ENCODE assay signal across 30 cellular contexts in genomic region chr18:35754464-35754863, GRCh38.
"Had no signal": no experiment of that assay in that cellular context is flagged by ENCODE, and none has a peak within 500 bp of the region (broad histone marks: within the 10 kb centered on the region; RNA-seq: fewer than 3 reads in every experiment).

No MANE protein-coding gene starts in this region.

- ATAC-seq: activated CD4-positive, CD25-positive, alpha-beta regulatory T cell treated with anti-CD3 and anti-CD28 coated beads, Interleukin-2, amount 50 U/mL, for 24 hours; activated CD8-positive, alpha-beta T cell treated with anti-CD3 and anti-CD28 coated beads for 36 hours; activated naive CD8-positive, alpha-beta T cell treated with anti-CD3 and anti-CD28 coated beads, Interleukin-2, amount 50 U/mL, for 24 hours; activated T-cell treated with anti-CD3 and anti-CD28 coated beads, Interleukin-2, amount 50 U/mL, for 4 hours; T-helper 17 cell had no signal

- H3K27me3 ChIP-seq: ascending aorta, breast epithelium, cardiac muscle cell, colonic mucosa had no signal

- H3K27ac Mint-ChIP-seq: activated B cell treated with CpG ODN at 0.5 μM for 24 hours; activated CD8-positive, alpha-beta T cell treated with anti-CD3 and anti-CD28 coated beads for 36 hours; activated naive CD4-positive, alpha-beta T cell treated with anti-CD3 and anti-CD28 coated beads for 36 hours; activated naive CD4-positive, alpha-beta T cell treated with anti-CD3 and anti-CD28 coated beads, Interleukin-2, amount 50 U/mL, for 24 hours; activated naive CD8-positive, alpha-beta T cell treated with anti-CD3 and anti-CD28 coated beads for 36 hours; activated naive CD8-positive, alpha-beta T cell treated with anti-CD3 and anti-CD28 coated beads, Interleukin-2, amount 50 U/mL, for 24 hours; activated T-helper 2 cell treated with anti-CD3 and anti-CD28 coated beads, Interferon-gamma antibody, Interleukin-2, Interleukin-4, amounts not matched to agents 10 μg/mL and 5 μg/mL and 100 μg/mL, durations not matched to agents 14 hours and 24 hours and 36 hours; brain; T-helper 17 cell; T-helper 2 cell treated with Interferon-gamma antibody and Interleukin-4, amounts not matched to agents 5 μg/mL and 100 μg/mL, for 36 hours had no signal

- H3K4me3 Mint-ChIP-seq: activated B cell treated with CpG ODN at 0.5 μM for 24 hours; activated CD8-positive, alpha-beta T cell treated with anti-CD3 and anti-CD28 coated beads for 36 hours; activated naive CD4-positive, alpha-beta T cell treated with anti-CD3 and anti-CD28 coated beads for 36 hours; activated naive CD4-positive, alpha-beta T cell treated with anti-CD3 and anti-CD28 coated beads, Interleukin-2, amount 50 U/mL, for 24 hours; activated naive CD8-positive, alpha-beta T cell treated with anti-CD3 and anti-CD28 coated beads for 36 hours; activated naive CD8-positive, alpha-beta T cell treated with anti-CD3 and anti-CD28 coated beads, Interleukin-2, amount 50 U/mL, for 24 hours; activated T-cell treated with anti-CD3 and anti-CD28 coated beads, Interleukin-2, amount 50 U/mL, for 4 hours; brain; T-helper 17 cell; T-helper 2 cell treated with Interferon-gamma antibody and Interleukin-4, amounts not matched to agents 5 μg/mL and 100 μg/mL, for 36 hours had no signal

- H3K27ac ChIP-seq: adrenal gland, ascending aorta, breast epithelium, cardiac muscle cell, colonic mucosa, WERI-Rb-1 had no signal

- H3K36me3 Mint-ChIP-seq: activated naive CD8-positive, alpha-beta T cell treated with anti-CD3 and anti-CD28 coated beads for 36 hours; brain had no signal

- H3K9me3 Mint-ChIP-seq: activated naive CD4-positive, alpha-beta T cell treated with anti-CD3 and anti-CD28 coated beads for 36 hours; activated naive CD4-positive, alpha-beta T cell treated with anti-CD3 and anti-CD28 coated beads, Interleukin-2, amount 50 U/mL, for 24 hours; activated naive CD8-positive, alpha-beta T cell treated with anti-CD3 and anti-CD28 coated beads for 36 hours; activated naive CD8-positive, alpha-beta T cell treated with anti-CD3 and anti-CD28 coated beads, Interleukin-2, amount 50 U/mL, for 24 hours; activated T-cell treated with anti-CD3 and anti-CD28 coated beads, Interleukin-2, amount 50 U/mL, for 4 hours; activated T-helper 2 cell treated with anti-CD3 and anti-CD28 coated beads, Interferon-gamma antibody, Interleukin-2, Interleukin-4, amounts not matched to agents 10 μg/mL and 5 μg/mL and 100 μg/mL, durations not matched to agents 14 hours and 24 hours and 36 hours; T-helper 2 cell treated with Interferon-gamma antibody and Interleukin-4, amounts not matched to agents 5 μg/mL and 100 μg/mL, for 36 hours had no signal

- DNase-seq: activated B cell treated with CpG ODN at 0.5 μM for 24 hours; activated CD4-positive, alpha-beta T cell treated with anti-CD3 and anti-CD28 coated beads for 48 hours; activated CD4-positive, alpha-beta T cell treated with anti-CD3 and anti-CD28 coated beads, Interleukin-2, amount 50 U/mL, for 1 hour; activated CD4-positive, alpha-beta T cell treated with anti-CD3 and anti-CD28 coated beads, Interleukin-2, amount 50 U/mL, for 48 hours; activated CD8-positive, alpha-beta memory T cell treated with anti-CD3 and anti-CD28 coated beads for 24 hours; activated CD8-positive, alpha-beta T cell treated with anti-CD3 and anti-CD28 coated beads for 36 hours; activated effector memory CD4-positive, alpha-beta T cell treated with anti-CD3 and anti-CD28 coated beads, Interleukin-2, amount 50 U/mL, for 16 hours; activated naive CD4-positive, alpha-beta T cell treated with anti-CD3 and anti-CD28 coated beads for 36 hours; activated naive CD8-positive, alpha-beta T cell treated with anti-CD3 and anti-CD28 coated beads for 36 hours; activated naive CD8-positive, alpha-beta T cell treated with anti-CD3 and anti-CD28 coated beads, Interleukin-2, amount 50 U/mL, for 24 hours; activated T-cell treated with anti-CD3 and anti-CD28 coated beads, Interleukin-2, amount 50 U/mL, for 4 hours; adrenal gland; amygdala; central memory CD4-positive, alpha-beta T cell; cerebellar nuclear complex; colonic mucosa; effector CD8-positive, alpha-beta T cell; foreskin fibroblast; T-helper 1 cell; T-helper 17 cell; T1000; WERI-Rb-1 had no signal

- H3K4me3 ChIP-seq: adrenal gland, ascending aorta, breast epithelium, cardiac muscle cell, colonic mucosa had no signal

- H3K4me1 Mint-ChIP-seq: activated naive CD4-positive, alpha-beta T cell treated with anti-CD3 and anti-CD28 coated beads, Interleukin-2, amount 50 U/mL, for 24 hours; activated naive CD8-positive, alpha-beta T cell treated with anti-CD3 and anti-CD28 coated beads for 36 hours; activated naive CD8-positive, alpha-beta T cell treated with anti-CD3 and anti-CD28 coated beads, Interleukin-2, amount 50 U/mL, for 24 hours; brain; T-helper 17 cell had no signal

- H3K9me3 ChIP-seq: adrenal gland, ascending aorta, breast epithelium, colonic mucosa had no signal

- H3K36me3 ChIP-seq: adrenal gland, ascending aorta, breast epithelium, cardiac muscle cell, colonic mucosa, WERI-Rb-1 had no signal

- H3K4me1 ChIP-seq: adrenal gland, ascending aorta, breast epithelium, colonic mucosa had no signal
